1 cellular context compared by ENCODE assay signal in genomic region chr2:208265807-208266640, GRCh38.
TF ChIP-seq lines count a peak whose summit lies in the region.

Gene PIKFYVE (plus strand): TSS chr2:208266255. CDS start chr2:208271520, 5,265 bp downstream.

TF ChIP-seq in K562, 482 proteins besides CTCF, POLR2A, EP300 and RAD21 (continued from another document):
- TF ChIP-seq, protein P1, sequence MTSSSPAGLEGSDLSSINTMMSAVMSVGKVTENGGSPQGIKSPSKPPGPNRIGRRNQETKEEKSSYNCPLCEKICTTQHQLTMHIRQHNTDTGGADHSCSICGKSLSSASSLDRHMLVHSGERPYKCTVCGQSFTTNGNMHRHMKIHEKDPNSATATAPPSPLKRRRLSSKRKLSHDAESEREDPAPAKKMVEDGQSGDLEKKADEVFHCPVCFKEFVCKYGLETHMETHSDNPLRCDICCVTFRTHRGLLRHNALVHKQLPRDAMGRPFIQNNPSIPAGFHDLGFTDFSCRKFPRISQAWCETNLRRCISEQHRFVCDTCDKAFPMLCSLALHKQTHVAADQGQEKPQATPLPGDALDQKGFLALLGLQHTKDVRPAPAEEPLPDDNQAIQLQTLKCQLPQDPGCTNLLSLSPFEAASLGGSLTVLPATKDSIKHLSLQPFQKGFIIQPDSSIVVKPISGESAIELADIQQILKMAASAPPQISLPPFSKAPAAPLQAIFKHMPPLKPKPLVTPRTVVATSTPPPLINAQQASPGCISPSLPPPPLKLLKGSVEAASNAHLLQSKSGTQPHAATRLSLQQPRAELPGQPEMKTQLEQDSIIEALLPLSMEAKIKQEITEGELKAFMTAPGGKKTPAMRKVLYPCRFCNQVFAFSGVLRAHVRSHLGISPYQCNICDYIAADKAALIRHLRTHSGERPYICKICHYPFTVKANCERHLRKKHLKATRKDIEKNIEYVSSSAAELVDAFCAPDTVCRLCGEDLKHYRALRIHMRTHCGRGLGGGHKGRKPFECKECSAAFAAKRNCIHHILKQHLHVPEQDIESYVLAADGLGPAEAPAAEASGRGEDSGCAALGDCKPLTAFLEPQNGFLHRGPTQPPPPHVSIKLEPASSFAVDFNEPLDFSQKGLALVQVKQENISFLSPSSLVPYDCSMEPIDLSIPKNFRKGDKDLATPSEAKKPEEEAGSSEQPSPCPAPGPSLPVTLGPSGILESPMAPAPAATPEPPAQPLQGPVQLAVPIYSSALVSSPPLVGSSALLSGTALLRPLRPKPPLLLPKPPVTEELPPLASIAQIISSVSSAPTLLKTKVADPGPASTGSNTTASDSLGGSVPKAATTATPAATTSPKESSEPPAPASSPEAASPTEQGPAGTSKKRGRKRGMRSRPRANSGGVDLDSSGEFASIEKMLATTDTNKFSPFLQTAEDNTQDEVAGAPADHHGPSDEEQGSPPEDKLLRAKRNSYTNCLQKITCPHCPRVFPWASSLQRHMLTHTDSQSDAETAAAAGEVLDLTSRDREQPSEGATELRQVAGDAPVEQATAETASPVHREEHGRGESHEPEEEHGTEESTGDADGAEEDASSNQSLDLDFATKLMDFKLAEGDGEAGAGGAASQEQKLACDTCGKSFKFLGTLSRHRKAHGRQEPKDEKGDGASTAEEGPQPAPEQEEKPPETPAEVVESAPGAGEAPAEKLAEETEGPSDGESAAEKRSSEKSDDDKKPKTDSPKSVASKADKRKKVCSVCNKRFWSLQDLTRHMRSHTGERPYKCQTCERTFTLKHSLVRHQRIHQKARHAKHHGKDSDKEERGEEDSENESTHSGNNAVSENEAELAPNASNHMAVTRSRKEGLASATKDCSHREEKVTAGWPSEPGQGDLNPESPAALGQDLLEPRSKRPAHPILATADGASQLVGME (CRISPR knock-in tag; IDR thresholded peaks at IDR 0.05), result peak; percentile 90; the same call in 1 of the 2 replicates
- TF ChIP-seq ZBTB17 (CRISPR knock-in tag; IDR thresholded peaks at IDR 0.05), result peak; percentile 99
- peak; percentile 48 to 62; a peak in 1 of 4 replicates for TF ChIP-seq ARNT (IDR thresholded peaks at IDR 0.05)
- TF ChIP-seq TOE1 (IDR thresholded peaks at IDR 0.05; ENCODE audit: borderline replicate concordance), result peak; percentile 89
- 0 out of 2 replicates have a peak, but pooled peaks have one; percentile 51 for TF ChIP-seq TOE1 (CRISPR knock-in tag; IDR thresholded peaks at IDR 0.05; ENCODE audit: borderline replicate concordance, low read depth)
